Comparison of ENCODE assay signal across 8 cellular contexts in genomic region chr11:118691926-118692830, GRCh38. TPM values are rescaled to one million over a fixed set of nuclear protein-coding genes. Genes with fewer than 3 reads are reported as not detected.
DNase-seq lines count a peak whose midpoint lies in the region; ATAC-seq and TF ChIP-seq lines count a peak whose summit lies in the region.

No MANE protein-coding gene starts in this region.

- no peak overlapping the region for H3K27ac Mint-ChIP-seq in activated naive CD8-positive, alpha-beta T cell treated with anti-CD3 and anti-CD28 coated beads, Interleukin-2, amount 10 ng/mL, durations not matched to agents 7 days and 5 days

- no peaks in the 10 kb centered on the region for H3K36me3 Mint-ChIP-seq in activated naive CD8-positive, alpha-beta T cell treated with anti-CD3 and anti-CD28 coated beads, Interleukin-2, amount 10 ng/mL, durations not matched to agents 7 days and 5 days

- peaks cover under 1% of the 10 kb centered on the region for H3K27me3 Mint-ChIP-seq in activated naive CD8-positive, alpha-beta T cell treated with anti-CD3 and anti-CD28 coated beads, Interleukin-2, amount 10 ng/mL, durations not matched to agents 7 days and 5 days

- H3K4me3 Mint-ChIP-seq in activated naive CD8-positive, alpha-beta T cell treated with anti-CD3 and anti-CD28 coated beads, Interleukin-2, amount 10 ng/mL, durations not matched to agents 7 days and 5 days: peak overlapping the region; percentile 40

- H3K4me1 Mint-ChIP-seq in activated naive CD8-positive, alpha-beta T cell treated with anti-CD3 and anti-CD28 coated beads, Interleukin-2, amount 10 ng/mL, durations not matched to agents 7 days and 5 days: peaks cover 28% of the 10 kb centered on the region

- POLR2A ChIA-PET in GM10248 (lab: Yijun Ruan, JAX): interaction anchor here (0.6 kb wide), 2 partner anchors 360 to 434 kb away, joined by 3 to 4 read pairs; no protein-coding TSS in a partner anchor
- POLR2A ChIA-PET in RWPE1 (lab: Yijun Ruan, JAX; ENCODE audit: low non-redundant PET): interaction anchor here (0.6 to 1.0 kb wide), 4 partner anchors 37 to 232 kb away, joined by 3 to 6 read pairs (median 3); partner anchors contain the start of gene DDX6
- POLR2A ChIA-PET in activated naive CD8-positive, alpha-beta T cell treated with anti-CD3 and anti-CD28 coated beads, Interleukin-2, amount 10 ng/mL, durations not matched to agents 7 days and 5 days (lab: Charles Lee): interaction anchor here (0.7 to 0.8 kb wide), 2 partner anchors 13 to 327 kb away, joined by 3 to 4 read pairs; no protein-coding TSS in a partner anchor

- CTCF ChIA-PET in GM10248 (lab: Yijun Ruan, JAX) (interaction anchor here (0.9 to 3.0 kb wide), 6 partner anchors 10 to 239 kb away, joined by 3 to 16 read pairs (median 4); no protein-coding TSS in a partner anchor), RWPE1 (lab: Yijun Ruan, JAX) (interaction anchor here (0.6 to 1.5 kb wide), 6 partner anchors 25 to 265 kb away, joined by 3 read pairs; no protein-coding TSS in a partner anchor)

- H3K27ac ChIP-seq in RWPE1: peak overlapping the region; percentile 99

- TF ChIP-seq CTCF in GM10248 (IDR thresholded peaks at IDR 0.05; ENCODE audit: control extremely low read depth, extremely low read depth, low read depth, missing control alignments) (no peak), RWPE1 (conservative IDR thresholded peaks at IDR 0.05; ENCODE audit: low read depth) (no peak)

- H3K9me3 Mint-ChIP-seq in activated naive CD8-positive, alpha-beta T cell treated with anti-CD3 and anti-CD28 coated beads, Interleukin-2, amount 10 ng/mL, durations not matched to agents 7 days and 5 days: no peaks in the 10 kb centered on the region

- ATAC-seq in activated naive CD8-positive, alpha-beta T cell treated with anti-CD3 and anti-CD28 coated beads, Interleukin-2, amount 10 ng/mL, durations not matched to agents 7 days and 5 days (ENCODE audit: low read depth): peak; percentile 34

- peak; percentile 33 for DNase-seq in GM10248 (ENCODE audit: extremely low spot score)
- peak; percentile 90 for DNase-seq in RWPE1 (ENCODE audit: low spot score)
- peak; percentile 42 for DNase-seq in activated naive CD8-positive, alpha-beta T cell treated with anti-CD3 and anti-CD28 coated beads, Interleukin-2, amount 10 ng/mL, durations not matched to agents 7 days and 5 days
- DNase-seq in non-pigmented ciliary epithelial cell (ENCODE audit: low read depth): peak; percentile 20
- DNase-seq in NCI-H1417 treated with DMSO at 0.1 percent for 48 hours (lab: John Stamatoyannopoulos, UW): no peak
- no peak for DNase-seq in germinal center (ENCODE audit: low spot score)
- DNase-seq in NCI-H2227 treated with DMSO at 0.1 percent for 48 hours (lab: John Stamatoyannopoulos, UW): no peak
- DNase-seq in NCI-H1105 treated with DMSO at 0.1 percent for 48 hours (lab: John Stamatoyannopoulos, UW): no peak

RNA-seq across cellular contexts. Expression of gene TREH, which starts 12.7 kb away (rescaled TPM):
- not detected for total RNA-seq in activated naive CD8-positive, alpha-beta T cell treated with anti-CD3 and anti-CD28 coated beads, Interleukin-2, amount 10 ng/mL, durations not matched to agents 7 days and 5 days

Comparison
In these comparisons a context has a peak if more than half of its experiments do, and no peak if none do; other contexts are left out.
1. DNase-seq: peak in GM10248 (single experiment), RWPE1 (single experiment), activated naive CD8-positive, alpha-beta T cell treated with anti-CD3 and anti-CD28 coated beads, Interleukin-2, amount 10 ng/mL, durations not matched to agents 7 days and 5 days (single experiment) and non-pigmented ciliary epithelial cell (single experiment); none in NCI-H1417 treated with DMSO at 0.1 percent for 48 hours (single experiment), germinal center (single experiment), NCI-H2227 treated with DMSO at 0.1 percent for 48 hours (single experiment) and NCI-H1105 treated with DMSO at 0.1 percent for 48 hours (single experiment).